In the genomic region with DNA sequence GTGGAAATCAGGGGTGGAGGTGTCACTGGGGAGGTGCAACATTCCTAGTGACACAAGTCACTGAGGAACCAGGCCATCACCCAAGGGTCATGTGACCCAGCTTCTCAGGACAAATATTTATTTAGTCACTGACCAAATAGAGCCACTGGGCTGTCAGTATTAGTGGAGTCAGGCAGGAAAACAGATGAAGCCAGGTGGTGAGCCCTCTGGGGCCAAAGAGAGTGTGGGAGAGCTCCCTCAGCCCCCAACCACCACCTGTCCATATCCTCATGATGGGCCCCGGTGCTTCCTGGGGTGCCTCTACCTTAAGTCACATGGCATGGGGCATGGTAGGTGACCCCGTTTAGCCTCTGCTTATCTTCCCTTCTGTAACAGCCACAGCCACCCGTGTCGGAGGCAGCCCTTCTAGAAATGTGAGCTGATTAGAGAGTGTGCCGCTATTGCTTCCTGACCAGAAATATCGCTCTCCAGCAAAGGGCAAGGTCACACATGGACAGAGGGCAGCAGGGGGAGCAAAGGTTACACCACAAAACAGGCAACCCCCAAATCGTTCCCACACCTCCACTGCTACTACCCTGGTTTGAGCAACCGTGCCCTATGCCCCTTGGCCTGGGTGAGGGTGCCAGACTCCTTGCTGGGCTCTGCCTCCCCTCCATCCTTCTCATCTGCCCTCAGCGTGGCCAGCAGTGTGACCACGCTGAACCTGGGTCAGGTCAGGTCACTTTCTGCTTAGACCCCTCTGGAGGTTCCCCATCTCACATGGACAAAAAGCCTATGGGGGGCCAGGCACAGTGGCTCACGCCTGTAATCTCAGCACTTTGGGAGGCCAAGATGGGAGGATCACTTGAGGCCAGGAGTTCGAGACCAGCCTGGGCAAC, we compare ENCODE assay signal across 1 cellular context.
TF ChIP-seq lines count a peak whose summit lies in the region.

No MANE protein-coding gene starts in this region.

TF ChIP-seq in HepG2, 621 proteins besides CTCF, POLR2A, EP300 and RAD21 (continued from another document and continues in another):
- TF ChIP-seq, protein P1, sequence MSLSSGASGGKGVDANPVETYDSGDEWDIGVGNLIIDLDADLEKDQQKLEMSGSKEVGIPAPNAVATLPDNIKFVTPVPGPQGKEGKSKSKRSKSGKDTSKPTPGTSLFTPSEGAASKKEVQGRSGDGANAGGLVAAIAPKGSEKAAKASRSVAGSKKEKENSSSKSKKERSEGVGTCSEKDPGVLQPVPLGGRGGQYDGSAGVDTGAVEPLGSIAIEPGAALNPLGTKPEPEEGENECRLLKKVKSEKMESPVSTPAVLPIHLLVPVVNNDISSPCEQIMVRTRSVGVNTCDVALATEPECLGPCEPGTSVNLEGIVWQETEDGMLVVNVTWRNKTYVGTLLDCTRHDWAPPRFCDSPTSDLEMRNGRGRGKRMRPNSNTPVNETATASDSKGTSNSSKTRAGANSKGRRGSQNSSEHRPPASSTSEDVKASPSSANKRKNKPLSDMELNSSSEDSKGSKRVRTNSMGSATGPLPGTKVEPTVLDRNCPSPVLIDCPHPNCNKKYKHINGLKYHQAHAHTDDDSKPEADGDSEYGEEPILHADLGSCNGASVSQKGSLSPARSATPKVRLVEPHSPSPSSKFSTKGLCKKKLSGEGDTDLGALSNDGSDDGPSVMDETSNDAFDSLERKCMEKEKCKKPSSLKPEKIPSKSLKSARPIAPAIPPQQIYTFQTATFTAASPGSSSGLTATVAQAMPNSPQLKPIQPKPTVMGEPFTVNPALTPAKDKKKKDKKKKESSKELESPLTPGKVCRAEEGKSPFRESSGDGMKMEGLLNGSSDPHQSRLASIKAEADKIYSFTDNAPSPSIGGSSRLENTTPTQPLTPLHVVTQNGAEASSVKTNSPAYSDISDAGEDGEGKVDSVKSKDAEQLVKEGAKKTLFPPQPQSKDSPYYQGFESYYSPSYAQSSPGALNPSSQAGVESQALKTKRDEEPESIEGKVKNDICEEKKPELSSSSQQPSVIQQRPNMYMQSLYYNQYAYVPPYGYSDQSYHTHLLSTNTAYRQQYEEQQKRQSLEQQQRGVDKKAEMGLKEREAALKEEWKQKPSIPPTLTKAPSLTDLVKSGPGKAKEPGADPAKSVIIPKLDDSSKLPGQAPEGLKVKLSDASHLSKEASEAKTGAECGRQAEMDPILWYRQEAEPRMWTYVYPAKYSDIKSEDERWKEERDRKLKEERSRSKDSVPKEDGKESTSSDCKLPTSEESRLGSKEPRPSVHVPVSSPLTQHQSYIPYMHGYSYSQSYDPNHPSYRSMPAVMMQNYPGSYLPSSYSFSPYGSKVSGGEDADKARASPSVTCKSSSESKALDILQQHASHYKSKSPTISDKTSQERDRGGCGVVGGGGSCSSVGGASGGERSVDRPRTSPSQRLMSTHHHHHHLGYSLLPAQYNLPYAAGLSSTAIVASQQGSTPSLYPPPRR (CRISPR knock-in tag; IDR thresholded peaks at IDR 0.05; ENCODE audit: borderline replicate concordance): peak; percentile 83; the same call in 1 of the 2 replicates
- TF ChIP-seq, protein P2, sequence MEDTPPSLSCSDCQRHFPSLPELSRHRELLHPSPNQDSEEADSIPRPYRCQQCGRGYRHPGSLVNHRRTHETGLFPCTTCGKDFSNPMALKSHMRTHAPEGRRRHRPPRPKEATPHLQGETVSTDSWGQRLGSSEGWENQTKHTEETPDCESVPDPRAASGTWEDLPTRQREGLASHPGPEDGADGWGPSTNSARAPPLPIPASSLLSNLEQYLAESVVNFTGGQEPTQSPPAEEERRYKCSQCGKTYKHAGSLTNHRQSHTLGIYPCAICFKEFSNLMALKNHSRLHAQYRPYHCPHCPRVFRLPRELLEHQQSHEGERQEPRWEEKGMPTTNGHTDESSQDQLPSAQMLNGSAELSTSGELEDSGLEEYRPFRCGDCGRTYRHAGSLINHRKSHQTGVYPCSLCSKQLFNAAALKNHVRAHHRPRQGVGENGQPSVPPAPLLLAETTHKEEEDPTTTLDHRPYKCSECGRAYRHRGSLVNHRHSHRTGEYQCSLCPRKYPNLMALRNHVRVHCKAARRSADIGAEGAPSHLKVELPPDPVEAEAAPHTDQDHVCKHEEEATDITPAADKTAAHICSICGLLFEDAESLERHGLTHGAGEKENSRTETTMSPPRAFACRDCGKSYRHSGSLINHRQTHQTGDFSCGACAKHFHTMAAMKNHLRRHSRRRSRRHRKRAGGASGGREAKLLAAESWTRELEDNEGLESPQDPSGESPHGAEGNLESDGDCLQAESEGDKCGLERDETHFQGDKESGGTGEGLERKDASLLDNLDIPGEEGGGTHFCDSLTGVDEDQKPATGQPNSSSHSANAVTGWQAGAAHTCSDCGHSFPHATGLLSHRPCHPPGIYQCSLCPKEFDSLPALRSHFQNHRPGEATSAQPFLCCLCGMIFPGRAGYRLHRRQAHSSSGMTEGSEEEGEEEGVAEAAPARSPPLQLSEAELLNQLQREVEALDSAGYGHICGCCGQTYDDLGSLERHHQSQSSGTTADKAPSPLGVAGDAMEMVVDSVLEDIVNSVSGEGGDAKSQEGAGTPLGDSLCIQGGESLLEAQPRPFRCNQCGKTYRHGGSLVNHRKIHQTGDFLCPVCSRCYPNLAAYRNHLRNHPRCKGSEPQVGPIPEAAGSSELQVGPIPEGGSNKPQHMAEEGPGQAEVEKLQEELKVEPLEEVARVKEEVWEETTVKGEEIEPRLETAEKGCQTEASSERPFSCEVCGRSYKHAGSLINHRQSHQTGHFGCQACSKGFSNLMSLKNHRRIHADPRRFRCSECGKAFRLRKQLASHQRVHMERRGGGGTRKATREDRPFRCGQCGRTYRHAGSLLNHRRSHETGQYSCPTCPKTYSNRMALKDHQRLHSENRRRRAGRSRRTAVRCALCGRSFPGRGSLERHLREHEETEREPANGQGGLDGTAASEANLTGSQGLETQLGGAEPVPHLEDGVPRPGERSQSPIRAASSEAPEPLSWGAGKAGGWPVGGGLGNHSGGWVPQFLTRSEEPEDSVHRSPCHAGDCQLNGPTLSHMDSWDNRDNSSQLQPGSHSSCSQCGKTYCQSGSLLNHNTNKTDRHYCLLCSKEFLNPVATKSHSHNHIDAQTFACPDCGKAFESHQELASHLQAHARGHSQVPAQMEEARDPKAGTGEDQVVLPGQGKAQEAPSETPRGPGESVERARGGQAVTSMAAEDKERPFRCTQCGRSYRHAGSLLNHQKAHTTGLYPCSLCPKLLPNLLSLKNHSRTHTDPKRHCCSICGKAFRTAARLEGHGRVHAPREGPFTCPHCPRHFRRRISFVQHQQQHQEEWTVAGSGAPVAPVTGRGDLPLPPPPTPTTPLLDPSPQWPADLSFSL (CRISPR knock-in tag; IDR thresholded peaks at IDR 0.05): no peak
- TF ChIP-seq ZNF432 (CRISPR knock-in tag; IDR thresholded peaks at IDR 0.05; ENCODE audit: borderline replicate concordance): no peak
- TF ChIP-seq RFXAP (CRISPR knock-in tag; IDR thresholded peaks at IDR 0.05; ENCODE audit: borderline replicate concordance): no peak
- TF ChIP-seq, protein P3, sequence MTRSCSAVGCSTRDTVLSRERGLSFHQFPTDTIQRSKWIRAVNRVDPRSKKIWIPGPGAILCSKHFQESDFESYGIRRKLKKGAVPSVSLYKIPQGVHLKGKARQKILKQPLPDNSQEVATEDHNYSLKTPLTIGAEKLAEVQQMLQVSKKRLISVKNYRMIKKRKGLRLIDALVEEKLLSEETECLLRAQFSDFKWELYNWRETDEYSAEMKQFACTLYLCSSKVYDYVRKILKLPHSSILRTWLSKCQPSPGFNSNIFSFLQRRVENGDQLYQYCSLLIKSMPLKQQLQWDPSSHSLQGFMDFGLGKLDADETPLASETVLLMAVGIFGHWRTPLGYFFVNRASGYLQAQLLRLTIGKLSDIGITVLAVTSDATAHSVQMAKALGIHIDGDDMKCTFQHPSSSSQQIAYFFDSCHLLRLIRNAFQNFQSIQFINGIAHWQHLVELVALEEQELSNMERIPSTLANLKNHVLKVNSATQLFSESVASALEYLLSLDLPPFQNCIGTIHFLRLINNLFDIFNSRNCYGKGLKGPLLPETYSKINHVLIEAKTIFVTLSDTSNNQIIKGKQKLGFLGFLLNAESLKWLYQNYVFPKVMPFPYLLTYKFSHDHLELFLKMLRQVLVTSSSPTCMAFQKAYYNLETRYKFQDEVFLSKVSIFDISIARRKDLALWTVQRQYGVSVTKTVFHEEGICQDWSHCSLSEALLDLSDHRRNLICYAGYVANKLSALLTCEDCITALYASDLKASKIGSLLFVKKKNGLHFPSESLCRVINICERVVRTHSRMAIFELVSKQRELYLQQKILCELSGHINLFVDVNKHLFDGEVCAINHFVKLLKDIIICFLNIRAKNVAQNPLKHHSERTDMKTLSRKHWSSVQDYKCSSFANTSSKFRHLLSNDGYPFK (CRISPR knock-in tag; IDR thresholded peaks at IDR 0.05; ENCODE audit: borderline replicate concordance): peak; percentile 50; the same call in 1 of the 2 replicates
- peak; percentile 71 for TF ChIP-seq CREB1 (IDR thresholded peaks at IDR 0.05)
- TF ChIP-seq CREB1 (CRISPR knock-in tag; IDR thresholded peaks at IDR 0.05): peak; percentile 60; the same call in 1 of the 2 replicates
- TF ChIP-seq PRPF4 (IDR thresholded peaks at IDR 0.05; ENCODE audit: low read depth, low read length, poor library complexity, severe bottlenecking): no peak
- TF ChIP-seq ZNF34 (CRISPR knock-in tag; IDR thresholded peaks at IDR 0.05; ENCODE audit: borderline replicate concordance): no peak
- 0 out of 2 replicates have a peak, but pooled peaks have one; percentile 82 for TF ChIP-seq ZNF564 (CRISPR knock-in tag; IDR thresholded peaks at IDR 0.05)
- TF ChIP-seq, protein P4, sequence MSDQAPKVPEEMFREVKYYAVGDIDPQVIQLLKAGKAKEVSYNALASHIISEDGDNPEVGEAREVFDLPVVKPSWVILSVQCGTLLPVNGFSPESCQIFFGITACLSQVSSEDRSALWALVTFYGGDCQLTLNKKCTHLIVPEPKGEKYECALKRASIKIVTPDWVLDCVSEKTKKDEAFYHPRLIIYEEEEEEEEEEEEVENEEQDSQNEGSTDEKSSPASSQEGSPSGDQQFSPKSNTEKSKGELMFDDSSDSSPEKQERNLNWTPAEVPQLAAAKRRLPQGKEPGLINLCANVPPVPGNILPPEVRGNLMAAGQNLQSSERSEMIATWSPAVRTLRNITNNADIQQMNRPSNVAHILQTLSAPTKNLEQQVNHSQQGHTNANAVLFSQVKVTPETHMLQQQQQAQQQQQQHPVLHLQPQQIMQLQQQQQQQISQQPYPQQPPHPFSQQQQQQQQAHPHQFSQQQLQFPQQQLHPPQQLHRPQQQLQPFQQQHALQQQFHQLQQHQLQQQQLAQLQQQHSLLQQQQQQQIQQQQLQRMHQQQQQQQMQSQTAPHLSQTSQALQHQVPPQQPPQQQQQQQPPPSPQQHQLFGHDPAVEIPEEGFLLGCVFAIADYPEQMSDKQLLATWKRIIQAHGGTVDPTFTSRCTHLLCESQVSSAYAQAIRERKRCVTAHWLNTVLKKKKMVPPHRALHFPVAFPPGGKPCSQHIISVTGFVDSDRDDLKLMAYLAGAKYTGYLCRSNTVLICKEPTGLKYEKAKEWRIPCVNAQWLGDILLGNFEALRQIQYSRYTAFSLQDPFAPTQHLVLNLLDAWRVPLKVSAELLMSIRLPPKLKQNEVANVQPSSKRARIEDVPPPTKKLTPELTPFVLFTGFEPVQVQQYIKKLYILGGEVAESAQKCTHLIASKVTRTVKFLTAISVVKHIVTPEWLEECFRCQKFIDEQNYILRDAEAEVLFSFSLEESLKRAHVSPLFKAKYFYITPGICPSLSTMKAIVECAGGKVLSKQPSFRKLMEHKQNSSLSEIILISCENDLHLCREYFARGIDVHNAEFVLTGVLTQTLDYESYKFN (CRISPR knock-in tag; conservative IDR thresholded peaks at IDR 0.05): peak; percentile 90
- TF ChIP-seq CCAR2 (optimal IDR thresholded peaks at IDR 0.05; ENCODE audit: low read depth, low read length): no peak
- no peak for TF ChIP-seq ZNF746 (CRISPR knock-in tag; IDR thresholded peaks at IDR 0.05)
- TF ChIP-seq, protein P5, sequence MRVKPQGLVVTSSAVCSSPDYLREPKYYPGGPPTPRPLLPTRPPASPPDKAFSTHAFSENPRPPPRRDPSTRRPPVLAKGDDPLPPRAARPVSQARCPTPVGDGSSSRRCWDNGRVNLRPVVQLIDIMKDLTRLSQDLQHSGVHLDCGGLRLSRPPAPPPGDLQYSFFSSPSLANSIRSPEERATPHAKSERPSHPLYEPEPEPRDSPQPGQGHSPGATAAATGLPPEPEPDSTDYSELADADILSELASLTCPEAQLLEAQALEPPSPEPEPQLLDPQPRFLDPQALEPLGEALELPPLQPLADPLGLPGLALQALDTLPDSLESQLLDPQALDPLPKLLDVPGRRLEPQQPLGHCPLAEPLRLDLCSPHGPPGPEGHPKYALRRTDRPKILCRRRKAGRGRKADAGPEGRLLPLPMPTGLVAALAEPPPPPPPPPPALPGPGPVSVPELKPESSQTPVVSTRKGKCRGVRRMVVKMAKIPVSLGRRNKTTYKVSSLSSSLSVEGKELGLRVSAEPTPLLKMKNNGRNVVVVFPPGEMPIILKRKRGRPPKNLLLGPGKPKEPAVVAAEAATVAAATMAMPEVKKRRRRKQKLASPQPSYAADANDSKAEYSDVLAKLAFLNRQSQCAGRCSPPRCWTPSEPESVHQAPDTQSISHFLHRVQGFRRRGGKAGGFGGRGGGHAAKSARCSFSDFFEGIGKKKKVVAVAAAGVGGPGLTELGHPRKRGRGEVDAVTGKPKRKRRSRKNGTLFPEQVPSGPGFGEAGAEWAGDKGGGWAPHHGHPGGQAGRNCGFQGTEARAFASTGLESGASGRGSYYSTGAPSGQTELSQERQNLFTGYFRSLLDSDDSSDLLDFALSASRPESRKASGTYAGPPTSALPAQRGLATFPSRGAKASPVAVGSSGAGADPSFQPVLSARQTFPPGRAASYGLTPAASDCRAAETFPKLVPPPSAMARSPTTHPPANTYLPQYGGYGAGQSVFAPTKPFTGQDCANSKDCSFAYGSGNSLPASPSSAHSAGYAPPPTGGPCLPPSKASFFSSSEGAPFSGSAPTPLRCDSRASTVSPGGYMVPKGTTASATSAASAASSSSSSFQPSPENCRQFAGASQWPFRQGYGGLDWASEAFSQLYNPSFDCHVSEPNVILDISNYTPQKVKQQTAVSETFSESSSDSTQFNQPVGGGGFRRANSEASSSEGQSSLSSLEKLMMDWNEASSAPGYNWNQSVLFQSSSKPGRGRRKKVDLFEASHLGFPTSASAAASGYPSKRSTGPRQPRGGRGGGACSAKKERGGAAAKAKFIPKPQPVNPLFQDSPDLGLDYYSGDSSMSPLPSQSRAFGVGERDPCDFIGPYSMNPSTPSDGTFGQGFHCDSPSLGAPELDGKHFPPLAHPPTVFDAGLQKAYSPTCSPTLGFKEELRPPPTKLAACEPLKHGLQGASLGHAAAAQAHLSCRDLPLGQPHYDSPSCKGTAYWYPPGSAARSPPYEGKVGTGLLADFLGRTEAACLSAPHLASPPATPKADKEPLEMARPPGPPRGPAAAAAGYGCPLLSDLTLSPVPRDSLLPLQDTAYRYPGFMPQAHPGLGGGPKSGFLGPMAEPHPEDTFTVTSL (CRISPR knock-in tag; IDR thresholded peaks at IDR 0.05; ENCODE audit: borderline replicate concordance): peak; percentile 94
- TF ChIP-seq TAF15 (IDR thresholded peaks at IDR 0.05; ENCODE audit: low read depth, low read length, poor library complexity, severe bottlenecking): no peak
- TF ChIP-seq SAP130 (CRISPR knock-in tag; IDR thresholded peaks at IDR 0.05; ENCODE audit: low read depth): peak; percentile 92
- TF ChIP-seq ZBTB8A (CRISPR knock-in tag; IDR thresholded peaks at IDR 0.05; ENCODE audit: borderline replicate concordance, low read depth): no peak
- TF ChIP-seq SMARCE1 (IDR thresholded peaks at IDR 0.05; ENCODE audit: borderline replicate concordance): no peak
- TF ChIP-seq ZNF737 (CRISPR knock-in tag; IDR thresholded peaks at IDR 0.05; ENCODE audit: borderline replicate concordance): peak; percentile 84; the same call in 1 of the 2 replicates
- TF ChIP-seq MYNN (CRISPR knock-in tag; IDR thresholded peaks at IDR 0.05; ENCODE audit: low read depth): no peak
- TF ChIP-seq HOXD1 (CRISPR knock-in tag; IDR thresholded peaks at IDR 0.05): no peak
- no peak for TF ChIP-seq DNMT3B (CRISPR knock-in tag; conservative IDR thresholded peaks at IDR 0.05)
